14 cellular contexts compared by ENCODE assay signal in the genomic region with DNA sequence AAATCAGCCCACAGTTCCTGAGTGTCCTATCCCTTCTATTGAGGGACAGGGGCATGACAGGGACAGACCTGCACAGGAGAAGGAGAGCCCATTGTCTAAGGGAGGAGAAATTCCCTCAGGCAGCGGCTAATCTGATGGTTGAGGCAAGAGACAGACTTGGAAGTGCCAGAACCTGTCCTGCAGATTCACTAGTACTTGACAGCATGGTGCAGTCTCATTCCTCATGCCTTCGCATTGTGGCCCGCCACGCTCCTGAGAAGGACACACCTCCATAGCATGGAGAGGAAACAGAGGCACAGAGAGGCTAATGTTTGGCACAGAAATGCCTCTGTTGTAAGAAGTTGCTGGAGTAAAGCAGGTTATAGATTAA. TPM values are rescaled to one million over a fixed set of nuclear protein-coding genes. Genes with fewer than 3 reads are reported as not detected.
"Had no signal": no experiment of that assay in that cellular context is flagged by ENCODE, and none has a peak within 500 bp of the region (broad histone marks: within the 10 kb centered on the region; RNA-seq: fewer than 3 reads in every experiment).

No MANE protein-coding gene starts in this region.

- H3K27ac ChIP-seq: cardiac muscle cell, colonic mucosa, epithelial cell of prostate, hepatocyte, thyroid gland had no signal

- H3K4me2 ChIP-seq: hepatocyte had no signal

- H2AFZ ChIP-seq: hepatocyte had no signal

- H3K4me3 Mint-ChIP-seq: activated CD8-positive, alpha-beta memory T cell treated with anti-CD3 and anti-CD28 coated beads, Interleukin-2, amount 10 ng/mL, durations not matched to agents 7 days and 5 days; activated T-cell treated with anti-CD3 and anti-CD28 coated beads, Interleukin-2, amount 50 U/mL, for 4 hours; mesothelial cell of epicardium; naive B cell; T-helper 17 cell had no signal

- DNase-seq: activated CD4-positive, alpha-beta T cell treated with anti-CD3 and anti-CD28 coated beads, Interleukin-2, amount 50 U/mL, for 48 hours; activated CD8-positive, alpha-beta memory T cell treated with anti-CD3 and anti-CD28 coated beads, Interleukin-2, amount 10 ng/mL, durations not matched to agents 7 days and 5 days; activated gamma-delta T cell treated with Interleukin-2 at 50 U/mL for 16 hours; activated T-cell treated with anti-CD3 and anti-CD28 coated beads, Interleukin-2, amount 50 U/mL, for 4 hours; colonic mucosa; effector CD8-positive, alpha-beta T cell; naive B cell; occipital lobe; T-helper 17 cell; thyroid gland had no signal

- ATAC-seq: activated CD8-positive, alpha-beta memory T cell treated with anti-CD3 and anti-CD28 coated beads, Interleukin-2, amount 10 ng/mL, durations not matched to agents 7 days and 5 days; activated T-cell treated with anti-CD3 and anti-CD28 coated beads, Interleukin-2, amount 50 U/mL, for 4 hours; T-helper 17 cell had no signal

- H3K4me1 Mint-ChIP-seq: T-helper 17 cell had no signal

- H3K27ac Mint-ChIP-seq: activated CD8-positive, alpha-beta memory T cell treated with anti-CD3 and anti-CD28 coated beads, Interleukin-2, amount 10 ng/mL, durations not matched to agents 7 days and 5 days; mesothelial cell of epicardium; naive B cell; T-helper 17 cell had no signal

- H3K27me3 ChIP-seq: cardiac muscle cell, colonic mucosa, hepatocyte, thyroid gland had no signal

- H3K4me1 ChIP-seq: colonic mucosa had no signal

- H3K9me3 Mint-ChIP-seq: activated T-cell treated with anti-CD3 and anti-CD28 coated beads, Interleukin-2, amount 50 U/mL, for 4 hours; mesothelial cell of epicardium; naive B cell had no signal

- H3K9me3 ChIP-seq: colonic mucosa, thyroid gland had no signal

- H3K4me3 ChIP-seq: cardiac muscle cell, colonic mucosa, hepatocyte, thyroid gland had no signal

- H3K36me3 ChIP-seq: cardiac muscle cell, colonic mucosa, thyroid gland had no signal

- H3K36me3 Mint-ChIP-seq: activated CD8-positive, alpha-beta memory T cell treated with anti-CD3 and anti-CD28 coated beads, Interleukin-2, amount 10 ng/mL, durations not matched to agents 7 days and 5 days; mesothelial cell of epicardium; naive B cell had no signal

RNA-seq across cellular contexts. Expression of a gene that starts 3.2 kb away (rescaled TPM):
- total RNA-seq: activated CD8-positive, alpha-beta memory T cell treated with anti-CD3 and anti-CD28 coated beads, Interleukin-2, amount 10 ng/mL, durations not matched to agents 7 days and 5 days; activated T-cell treated with anti-CD3 and anti-CD28 coated beads, Interleukin-2, amount 50 U/mL, for 4 hours; occipital lobe; T-helper 17 cell had no signal
- polyA plus RNA-seq: cardiac muscle cell had no signal

RNA-seq across cellular contexts. Expression of a gene that starts 32.7 kb away (rescaled TPM):
- total RNA-seq: activated CD8-positive, alpha-beta memory T cell treated with anti-CD3 and anti-CD28 coated beads, Interleukin-2, amount 10 ng/mL, durations not matched to agents 7 days and 5 days had no signal

RNA-seq across cellular contexts. Expression of a gene that starts 57.3 kb away (rescaled TPM):
- total RNA-seq: activated CD8-positive, alpha-beta memory T cell treated with anti-CD3 and anti-CD28 coated beads, Interleukin-2, amount 10 ng/mL, durations not matched to agents 7 days and 5 days; activated T-cell treated with anti-CD3 and anti-CD28 coated beads, Interleukin-2, amount 50 U/mL, for 4 hours; occipital lobe had no signal
